17 cellular contexts compared by ENCODE assay signal in genomic region chr2:28587526-28588230, GRCh38.
A peak's percentile ranks its signal among the peaks of the same experiment; 100 is the strongest.
DNase-seq lines count a peak whose midpoint lies in the region; ATAC-seq and TF ChIP-seq lines count a peak whose summit lies in the region.
"Had no signal": no experiment of that assay in that cellular context is flagged by ENCODE, and none has a peak within 500 bp of the region (broad histone marks: within the 10 kb centered on the region; RNA-seq: fewer than 3 reads in every experiment).

No MANE protein-coding gene starts in this region.

- CTCF ChIA-PET in SK-N-SH (lab: Yijun Ruan, JAX), result interaction anchor here (1.2 to 11.5 kb wide), 3 partner anchors 7 to 76 kb away, joined by 5 to 90 read pairs (median 15); no protein-coding TSS in a partner anchor

- DNase-seq in G401 (ENCODE audit: low spot score) (peak; percentile 99), cerebellar cortex (ENCODE audit: low spot score) (peak; percentile 99), mesenteric fat pad (ENCODE audit: low spot score) (peak; percentile 68), SK-N-SH (no peak)
- no peak for DNase-seq in stimulated activated CD4-positive, alpha-beta T cell treated with anti-CD3 and anti-CD28 coated beads, Interleukin-2, amount 100 ng/mL, for 24 hours
- DNase-seq: Caco-2, glutamatergic neuron, naive B cell, NCI-H1105, NCI-H510A treated with DMSO at 0.1 percent for 48 hours, T1000, thyroid gland had no signal

- H3K4me3 ChIP-seq in BLaER1 treated with 17β-estradiol and CSF1 and Interleukin-3, amounts not matched to agents 10 nM and 100 nM, result no peak overlapping the region
- no peak overlapping the region for H3K4me3 ChIP-seq in SK-N-SH (ENCODE audit: low read depth in 2 of 2, low read length in 1 of 2)
- H3K4me3 ChIP-seq: ascending aorta, skin epidermis, thyroid gland had no signal

- in situ Hi-C loops in G401 (cut with HindIII; ENCODE audit: low sequenced_read_pairs), result no loop called here

- no peak for TF ChIP-seq RAD21 in SK-N-SH (IDR thresholded peaks at IDR 0.05; ENCODE audit: low read length)

- no peak overlapping the region for H2AFZ ChIP-seq in SK-N-SH (ENCODE audit: low read depth)

- no peaks in the 10 kb centered on the region for H3K27me3 ChIP-seq in BLaER1 treated with 17β-estradiol and CSF1 and Interleukin-3, amounts not matched to agents 10 nM and 100 nM
- no peaks in the 10 kb centered on the region for H3K27me3 ChIP-seq in SK-N-SH (ENCODE audit: insufficient read depth)
- H3K27me3 ChIP-seq: ascending aorta, thyroid gland had no signal

- H3K9me3 ChIP-seq in BLaER1 treated with 17β-estradiol and CSF1 and Interleukin-3, amounts not matched to agents 10 nM and 100 nM (replicated peaks in 1 of 11), result no peaks in the 10 kb centered on the region
- H3K9me3 ChIP-seq in SK-N-SH, result no peaks in the 10 kb centered on the region
- H3K9me3 ChIP-seq: ascending aorta, Caco-2, thyroid gland had no signal

- H3K4me1 ChIP-seq in BLaER1 treated with 17β-estradiol and CSF1 and Interleukin-3, amounts not matched to agents 10 nM and 100 nM, result peaks cover 28 to 68% (median 35%) of the 10 kb centered on the region in 10 experiments
- peaks cover 0 to 19% of the 10 kb centered on the region in 2 experiments; a peak in 3 of 4 replicates for H3K4me1 ChIP-seq in SK-N-SH (ENCODE audit: control insufficient read depth in 1 of 2, insufficient read depth in 2 of 2, low read depth in 1 of 2, low read length in 1 of 2)

- H3F3A ChIP-seq in SK-N-SH (replicated peaks; ENCODE audit: insufficient read depth), result peaks cover 21% of the 10 kb centered on the region

- no peaks in the 10 kb centered on the region for H3K9me2 ChIP-seq in SK-N-SH

- no peaks in the 10 kb centered on the region for H4K20me1 ChIP-seq in BLaER1 treated with 17β-estradiol and CSF1 and Interleukin-3, amounts not matched to agents 10 nM and 100 nM
- no peaks in the 10 kb centered on the region for H4K20me1 ChIP-seq in SK-N-SH (ENCODE audit: insufficient read depth)

- no peaks in the 10 kb centered on the region for H3K36me3 ChIP-seq in BLaER1 treated with 17β-estradiol and CSF1 and Interleukin-3, amounts not matched to agents 10 nM and 100 nM
- H3K36me3 ChIP-seq in SK-N-SH (replicated peaks in 1 of 2; ENCODE audit: control insufficient read depth in 1 of 2, insufficient read depth in 2 of 2, low read length in 1 of 2), result no peaks in the 10 kb centered on the region
- H3K36me3 ChIP-seq: ascending aorta, thyroid gland had no signal

- H3K9ac ChIP-seq in BLaER1 treated with 17β-estradiol and CSF1 and Interleukin-3, amounts not matched to agents 10 nM and 100 nM, result no peak overlapping the region
- H3K9ac ChIP-seq in SK-N-SH, result no peak overlapping the region

- peak overlapping the region in 2 of 11 experiments; percentile 18 to 26; a peak in 2 of 22 replicates for H3K27ac ChIP-seq in BLaER1 treated with 17β-estradiol and CSF1 and Interleukin-3, amounts not matched to agents 10 nM and 100 nM
- no peak overlapping the region for H3K27ac ChIP-seq in SK-N-SH (ENCODE audit: low read depth in 2 of 2, low read length in 1 of 2)
- H3K27ac ChIP-seq: ascending aorta, skin epidermis, thyroid gland had no signal

- no peak for TF ChIP-seq CTCF in SK-N-SH (IDR thresholded peaks at IDR 0.05)

- 93% methylated on average over 11 of the region's 13 CpGs for WGBS in SK-N-SH (ENCODE audit: low lambda C conversion rate)

- ATAC-seq in GM21717 (IDR thresholded peaks at IDR 0.05; ENCODE audit: unreplicated experiment) (no peak), GM18858 (IDR thresholded peaks at IDR 0.05; ENCODE audit: unreplicated experiment) (no peak)

- POLR2A ChIA-PET in SK-N-SH (lab: Yijun Ruan, JAX), result no interaction called here

- H3K79me2 ChIP-seq in SK-N-SH (ENCODE audit: insufficient read depth), result no peaks in the 10 kb centered on the region

- no peak for TF ChIP-seq EP300 in SK-N-SH (IDR thresholded peaks at IDR 0.05; ENCODE audit: borderline replicate concordance in 1 of 2, low read depth in 1 of 2, low read length in 1 of 2)

- H3K4me2 ChIP-seq in BLaER1 treated with 17β-estradiol and CSF1 and Interleukin-3, amounts not matched to agents 10 nM and 100 nM, result peak overlapping the region; percentile 57 to 75 (median 66)
- no peak overlapping the region for H3K4me2 ChIP-seq in SK-N-SH

TF ChIP-seq in SK-N-SH, 30 proteins besides CTCF, POLR2A, EP300 and RAD21:
- TF ChIP-seq YY1 (IDR thresholded peaks at IDR 0.05; ENCODE audit: low read depth), result no peak
- TF ChIP-seq, protein P1, sequence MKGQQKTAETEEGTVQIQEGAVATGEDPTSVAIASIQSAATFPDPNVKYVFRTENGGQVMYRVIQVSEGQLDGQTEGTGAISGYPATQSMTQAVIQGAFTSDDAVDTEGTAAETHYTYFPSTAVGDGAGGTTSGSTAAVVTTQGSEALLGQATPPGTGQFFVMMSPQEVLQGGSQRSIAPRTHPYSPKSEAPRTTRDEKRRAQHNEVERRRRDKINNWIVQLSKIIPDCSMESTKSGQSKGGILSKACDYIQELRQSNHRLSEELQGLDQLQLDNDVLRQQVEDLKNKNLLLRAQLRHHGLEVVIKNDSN (IDR thresholded peaks at IDR 0.05; ENCODE audit: borderline replicate concordance, low read depth), result no peak
- TF ChIP-seq MAX (IDR thresholded peaks at IDR 0.05; ENCODE audit: low read depth), result no peak
- TF ChIP-seq GATA2 (CRISPR knock-in tag; IDR thresholded peaks at IDR 0.05), result no peak
- TF ChIP-seq RXRA (IDR thresholded peaks at IDR 0.05; ENCODE audit: borderline replicate concordance, low read depth), result no peak

Comparison
In these comparisons a context has a peak if more than half of its experiments do, and no peak if none do; other contexts are left out.
1. DNase-seq: peak in G401 (single experiment), cerebellar cortex (single experiment) and mesenteric fat pad (single experiment); none in SK-N-SH (single experiment) and stimulated activated CD4-positive, alpha-beta T cell treated with anti-CD3 and anti-CD28 coated beads, Interleukin-2, amount 100 ng/mL, for 24 hours (0 of 2).